In the genomic region with DNA sequence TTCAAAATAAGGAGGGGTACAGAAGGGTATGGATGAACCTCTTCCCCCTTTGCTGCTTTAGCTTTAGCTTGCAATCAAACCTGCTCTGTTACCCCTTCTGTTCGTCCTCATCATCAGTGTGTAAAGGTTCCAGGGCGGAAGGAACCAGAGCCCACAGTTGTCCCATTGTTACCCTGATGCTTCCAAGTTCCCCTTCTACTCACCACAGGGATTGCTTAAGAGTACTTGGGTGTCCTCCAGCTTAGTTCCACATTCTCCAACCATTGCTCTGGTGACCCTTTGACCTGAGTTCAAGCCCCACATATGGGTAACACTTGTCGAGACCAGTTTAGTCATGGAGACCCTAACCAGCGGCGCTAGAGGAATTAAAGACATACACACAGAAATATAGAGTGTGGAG, we compare ENCODE assay signal across 23 cellular contexts.
"Had no signal": no experiment of that assay in that cellular context is flagged by ENCODE, and none has a peak within 500 bp of the region (broad histone marks: within the 10 kb centered on the region; RNA-seq: fewer than 3 reads in every experiment).

No MANE protein-coding gene starts in this region.

- H3K36me3 Mint-ChIP-seq: activated naive CD4-positive, alpha-beta T cell treated with anti-CD3 and anti-CD28 coated beads, Interleukin-2, amount 50 U/mL, for 24 hours had no signal

- H3K4me3 Mint-ChIP-seq: activated CD4-positive, alpha-beta memory T cell treated with anti-CD3 and anti-CD28 coated beads, Interleukin-2, amount 10 ng/mL, durations not matched to agents 7 days and 5 days; activated naive CD4-positive, alpha-beta T cell treated with anti-CD3 and anti-CD28 coated beads, Interleukin-2, amount 50 U/mL, for 24 hours; activated T-cell treated with anti-CD3 and anti-CD28 coated beads, Interleukin-2, amount 50 U/mL, for 72 hours; T-cell had no signal

- H3K27me3 Mint-ChIP-seq: activated CD4-positive, alpha-beta memory T cell treated with anti-CD3 and anti-CD28 coated beads, Interleukin-2, amount 10 ng/mL, durations not matched to agents 7 days and 5 days; activated naive CD4-positive, alpha-beta T cell treated with anti-CD3 and anti-CD28 coated beads, Interleukin-2, amount 50 U/mL, for 24 hours; T-cell had no signal

- H3K27ac Mint-ChIP-seq: activated CD4-positive, alpha-beta memory T cell treated with anti-CD3 and anti-CD28 coated beads, Interleukin-2, amount 10 ng/mL, durations not matched to agents 7 days and 5 days; activated naive CD4-positive, alpha-beta T cell treated with anti-CD3 and anti-CD28 coated beads, Interleukin-2, amount 50 U/mL, for 24 hours; activated T-cell treated with anti-CD3 and anti-CD28 coated beads, Interleukin-2, amount 50 U/mL, for 72 hours; T-cell had no signal

- DNase-seq: activated CD4-positive, alpha-beta memory T cell treated with anti-CD3 and anti-CD28 coated beads, Interleukin-2, amount 10 ng/mL, durations not matched to agents 7 days and 5 days; activated CD4-positive, alpha-beta T cell treated with anti-CD3 and anti-CD28 coated beads, Interleukin-2, amount 50 U/mL, for 1 hour; activated CD4-positive, CD25-positive, alpha-beta regulatory T cell; activated CD8-positive, alpha-beta memory T cell treated with anti-CD3 and anti-CD28 coated beads, Interleukin-2, amount 50 U/mL, for 4 hours; activated T-cell treated with anti-CD3 and anti-CD28 coated beads, Interleukin-2, amount 50 U/mL, for 72 hours; body of pancreas; central memory CD4-positive, alpha-beta T cell; KBM-7; NCI-H1105 treated with DMSO at 0.1 percent for 48 hours; NCI-H146; NCI-H187 treated with DMSO at 0.1 percent for 48 hours; NCI-H2081 treated with DMSO at 0.1 percent for 48 hours; NCI-H446; NCI-H524; OCI-M1; RPMI8226; T-cell; T-helper 2 cell; T1000 had no signal

- ATAC-seq: activated T-cell treated with anti-CD3 and anti-CD28 coated beads, Interleukin-2, amount 50 U/mL, for 72 hours; body of pancreas; Panc1; Right ventricle myocardium inferior; SK-N-SH treated with all-trans-retinoic acid at 6 μM for 48 hours; T-cell had no signal
